1 cellular context compared by ENCODE assay signal in genomic region chr5:76379316-76379715, GRCh38.
TF ChIP-seq lines count a peak whose summit lies in the region.

No MANE protein-coding gene starts in this region.

TF ChIP-seq in K562, 482 proteins besides CTCF, POLR2A, EP300 and RAD21:
- no peak for TF ChIP-seq KLF16 (IDR thresholded peaks at IDR 0.05)
- no peak for TF ChIP-seq RBM39 (optimal IDR thresholded peaks at IDR 0.05; ENCODE audit: low read depth, low read length)
- TF ChIP-seq ELF4 (CRISPR knock-in tag; IDR thresholded peaks at IDR 0.05): no peak
- TF ChIP-seq ATF4 (CRISPR knock-in tag; IDR thresholded peaks at IDR 0.05): no peak
- no peak for TF ChIP-seq ZSCAN32 (CRISPR knock-in tag; IDR thresholded peaks at IDR 0.05)
- no peak for TF ChIP-seq AFF1 (IDR thresholded peaks at IDR 0.05; ENCODE audit: low read depth in 1 of 2, partially characterized antibody in 2 of 2)
- TF ChIP-seq TCFL5 (CRISPR knock-in tag; conservative IDR thresholded peaks at IDR 0.05): no peak
- TF ChIP-seq GTF2A2 (tag; IDR thresholded peaks at IDR 0.05): no peak
- TF ChIP-seq TFAP4 (CRISPR knock-in tag; IDR thresholded peaks at IDR 0.05; ENCODE audit: borderline replicate concordance): no peak
- TF ChIP-seq HDAC6 (IDR thresholded peaks at IDR 0.05; ENCODE audit: low read depth, low read length): no peak
